In genomic region chr9:73050062-73050814, GRCh38 we compare ENCODE assay signal across 15 cellular contexts.
DNase-seq lines count a peak whose midpoint lies in the region; ATAC-seq, FAIRE-seq and TF ChIP-seq lines count a peak whose summit lies in the region.
"Had no signal": no experiment of that assay in that cellular context is flagged by ENCODE, and none has a peak within 500 bp of the region (broad histone marks: within the 10 kb centered on the region; RNA-seq: fewer than 3 reads in every experiment).

No MANE protein-coding gene starts in this region.

- H3K27ac Mint-ChIP-seq in HFFc6, result no peak overlapping the region

- H3K4me1 ChIP-seq in A549, result peaks cover 80% of the 10 kb centered on the region
- H3K4me1 ChIP-seq: thyroid gland had no signal

- H3K4me1 Mint-ChIP-seq in HFFc6 (ENCODE audit: low read depth), result peaks cover 39% of the 10 kb centered on the region

- H3K27ac ChIP-seq in A549, result peak overlapping the region; percentile 87 to 96
- H3K27ac ChIP-seq: thyroid gland had no signal

- peak; percentile 20; the same call in 1 of the 3 replicates for TF ChIP-seq CTCF in A549 (IDR thresholded peaks at IDR 0.05)
- peak; percentile 63 for TF ChIP-seq CTCF in HFFc6 (IDR thresholded peaks at IDR 0.05)
- TF ChIP-seq CTCF in cardiac fibroblast (IDR thresholded peaks at IDR 0.05; ENCODE audit: low read depth, low read length), result no peak
- peak; percentile 8 for TF ChIP-seq CTCF in kidney epithelial cell (IDR thresholded peaks at IDR 0.05; ENCODE audit: insufficient read depth, low read length, poor library complexity, severe bottlenecking)

- no peaks in the 10 kb centered on the region for H3K27me3 Mint-ChIP-seq in HFFc6 (ENCODE audit: insufficient read depth)

- peak; percentile 47 to 82 for DNase-seq in A549 (ENCODE audit: low read depth in 1 of 2, low spot score in 1 of 2)
- DNase-seq in HFFc6, result peak; percentile 76
- DNase-seq in cardiac fibroblast (ENCODE audit: low read depth in 2 of 2), result peak; percentile 30 to 49
- no peak for DNase-seq in kidney epithelial cell (ENCODE audit: low read depth)
- no peak for DNase-seq in GM19239 (ENCODE audit: insufficient read length, low spot score)
- no peak for DNase-seq in stimulated activated CD4-positive, alpha-beta T cell treated with anti-CD3 and anti-CD28 coated beads, Interleukin-2, amount 100 ng/mL, for 24 hours
- DNase-seq in SHP77 treated with DMSO at 0.1 percent for 48 hours (lab: John Stamatoyannopoulos, UW), result no peak
- DNase-seq: activated effector memory CD4-positive, alpha-beta T cell treated with Interleukin-2 at 50 U/mL for 16 hours; NCI-H2081; NCI-H82; stimulated activated CD4-positive, alpha-beta T cell treated with anti-CD3 and anti-CD28 coated beads, Interleukin-15, amount 100 ng/mL, for 24 hours; thyroid gland had no signal

- no peaks in the 10 kb centered on the region for H3K9me3 Mint-ChIP-seq in HFFc6

- no peak for TF ChIP-seq POLR2A in A549 (IDR thresholded peaks at IDR 0.05; ENCODE audit: low read length)

- no peak overlapping the region for H3K4me3 Mint-ChIP-seq in HFFc6

- FAIRE-seq in A549 (lab: Jason Lieb, UNC) (peak; percentile 95), GM19239 (lab: Jason Lieb, UNC) (no peak)
- FAIRE-seq: bronchial epithelial cell, GM12891 had no signal

- POLR2A ChIA-PET in A549 (lab: Yijun Ruan, JAX), result interaction anchor here (0.7 to 1.7 kb wide), 12 partner anchors 23 to 685 kb away, joined by 3 to 5 read pairs (median 3); no protein-coding TSS in a partner anchor

- WGBS in A549 (ENCODE audit: missing lambda C conversion rate), result 2% methylated on average over 5 of the region's 5 CpGs

- H3K27me3 ChIP-seq in kidney epithelial cell (ENCODE audit: control insufficient read depth, insufficient read depth, low read length), result no peaks in the 10 kb centered on the region
- H3K27me3 ChIP-seq: thyroid gland had no signal

- ATAC-seq in A549, result peak; percentile 62 to 76; a peak in 4 of 6 replicates
- no peak for ATAC-seq in HG03442 (IDR thresholded peaks at IDR 0.05; ENCODE audit: unreplicated experiment)

- peak overlapping the region; percentile 84 for H3K4me2 ChIP-seq in A549

- CTCF ChIA-PET in A549 (lab: Yijun Ruan, JAX), result interaction anchor here (0.6 to 4.6 kb wide), 14 partner anchors 9 to 186 kb away, joined by 3 to 32 read pairs (median 4); no protein-coding TSS in a partner anchor

- peak overlapping the region; percentile 10; the same call in 1 of the 3 replicates for H3K4me3 ChIP-seq in A549
- no peak overlapping the region for H3K4me3 ChIP-seq in cardiac fibroblast (replicated peaks in 1 of 2; ENCODE audit: low read depth in 2 of 2, low read length in 2 of 2)
- H3K4me3 ChIP-seq in kidney epithelial cell (ENCODE audit: low read depth, low read length), result no peak overlapping the region
- H3K4me3 ChIP-seq: thyroid gland had no signal

- no peaks in the 10 kb centered on the region for H3K36me3 ChIP-seq in kidney epithelial cell (ENCODE audit: control insufficient read depth, insufficient read depth, low read length)
- H3K36me3 ChIP-seq: thyroid gland had no signal

- no peaks in the 10 kb centered on the region for H3K36me3 Mint-ChIP-seq in HFFc6 (ENCODE audit: low read depth)

- TF ChIP-seq RAD21 in A549 (conservative IDR thresholded peaks at IDR 0.05 in 1 of 2, IDR thresholded peaks at IDR 0.05 in 1 of 2), result 0 out of 5 replicates have a peak, but pooled peaks have one; percentile 7 to 8

- no peak for TF ChIP-seq EP300 in A549 (IDR thresholded peaks at IDR 0.05)

- no peaks in the 10 kb centered on the region for H3K9me3 ChIP-seq in A549
- H3K9me3 ChIP-seq: thyroid gland had no signal

TF ChIP-seq in A549, 52 proteins besides CTCF, POLR2A, EP300 and RAD21:
- TF ChIP-seq HOXB13 (CRISPR knock-in tag; IDR thresholded peaks at IDR 0.05; ENCODE audit: low read depth), result 0 out of 2 replicates have a peak, but pooled peaks have one; percentile 15
- TF ChIP-seq ESRRA (IDR thresholded peaks at IDR 0.05; ENCODE audit: borderline replicate concordance, low read length), result no peak
- TF ChIP-seq E2F6 (IDR thresholded peaks at IDR 0.05; ENCODE audit: borderline replicate concordance, low read depth), result no peak
- TF ChIP-seq ZNF302 (CRISPR knock-in tag; IDR thresholded peaks at IDR 0.05), result no peak
- 0 out of 2 replicates have a peak, but pooled peaks have one; percentile 55 for TF ChIP-seq HOXA7 (CRISPR knock-in tag; IDR thresholded peaks at IDR 0.05)
- peak; percentile 15; the same call in 1 of the 2 replicates for TF ChIP-seq HMGXB4 (CRISPR knock-in tag; IDR thresholded peaks at IDR 0.05; ENCODE audit: borderline replicate concordance)

Comparison
In these comparisons a context has a peak if more than half of its experiments do, and no peak if none do; other contexts are left out.
1. DNase-seq: peak in A549 (2 of 2), HFFc6 (single experiment) and cardiac fibroblast (2 of 2); none in kidney epithelial cell (single experiment), GM19239 (single experiment), stimulated activated CD4-positive, alpha-beta T cell treated with anti-CD3 and anti-CD28 coated beads, Interleukin-2, amount 100 ng/mL, for 24 hours (0 of 2) and SHP77 treated with DMSO at 0.1 percent for 48 hours (single experiment).